8 cellular contexts compared by ENCODE assay signal in the genomic region with DNA sequence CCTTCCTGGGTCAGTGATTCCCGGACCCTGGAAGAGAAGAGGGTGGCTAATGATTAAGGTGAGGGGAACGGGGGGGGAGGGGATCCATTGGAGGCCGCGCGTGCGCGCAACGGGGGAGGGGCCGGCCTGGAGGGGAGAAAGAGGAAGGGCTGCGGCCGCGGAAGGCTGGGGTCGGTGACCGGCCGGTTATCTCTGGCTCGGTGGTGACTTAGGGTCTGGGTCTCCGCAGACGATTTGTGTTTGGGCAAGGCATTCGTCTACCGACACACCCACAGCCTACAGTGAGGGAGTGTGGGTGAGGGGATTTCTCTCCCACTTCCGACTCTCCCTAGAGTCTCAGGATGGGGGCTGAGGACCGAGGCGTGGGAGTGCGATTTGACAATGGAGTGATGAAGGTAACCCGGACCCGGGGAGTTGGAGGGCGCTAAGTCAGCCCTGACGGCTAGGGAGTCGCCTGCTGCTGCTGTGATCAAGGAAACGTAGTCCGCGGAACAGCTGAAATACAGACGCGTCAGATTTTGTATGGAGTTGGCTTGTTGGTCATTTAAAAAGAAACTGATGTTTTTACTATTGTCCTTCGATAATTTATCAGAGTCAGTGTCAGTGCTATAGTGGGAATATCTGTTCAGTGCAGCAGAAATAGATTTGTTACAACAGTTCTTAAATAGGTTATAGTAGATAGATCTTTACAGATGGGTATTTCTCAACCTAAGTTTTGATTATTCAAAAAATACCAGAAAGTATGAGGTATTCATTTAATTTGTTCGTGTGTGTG. TPM values are rescaled to one million over a fixed set of nuclear protein-coding genes. Genes with fewer than 3 reads are reported as not detected.
DNase-seq lines count a peak whose midpoint lies in the region; ATAC-seq and TF ChIP-seq lines count a peak whose summit lies in the region.

No MANE protein-coding gene starts in this region.

- DNase-seq in activated CD8-positive, alpha-beta memory T cell treated with anti-CD3 and anti-CD28 coated beads for 1 hour (ENCODE audit: extremely low read depth in 1 of 2, low read depth in 1 of 2): peak; percentile 16 to 57
- no peak for DNase-seq in activated CD8-positive, alpha-beta memory T cell treated with anti-CD3 and anti-CD28 coated beads for 24 hours
- DNase-seq in NCI-H226 (peak; percentile 57), lung (ENCODE audit: low spot score) (peak; percentile 75)
- peak; percentile 66 to 72 for DNase-seq in activated CD4-positive, alpha-beta T cell treated with anti-CD3 and anti-CD28 coated beads, Interleukin-2, amount 50 U/mL, for 48 hours
- DNase-seq in effector CD4-positive, alpha-beta T cell: peak; percentile 47
- peak; percentile 13 to 50 (median 28) for DNase-seq in stimulated activated CD4-positive, alpha-beta T cell treated with anti-CD3 and anti-CD28 coated beads, TNF-alpha, amount 100 ng/mL, for 48 hours (ENCODE audit: low read depth in 3 of 3)

- peak overlapping the region; percentile 87 for H3K4me3 ChIP-seq in lung

- H3K27me3 ChIP-seq in lung (ENCODE audit: control insufficient read depth, insufficient read depth): no peaks in the 10 kb centered on the region

- WGBS in lung, 2 donors: 0 to 1% methylated on average over 36 of the region's 36 CpGs

- H3K4me1 ChIP-seq in lung (ENCODE audit: control insufficient read depth in 2 of 2, insufficient read depth in 2 of 2, low read length in 2 of 2): peaks cover 3 to 12% of the 10 kb centered on the region in 2 donors

- ATAC-seq in HG02973 (IDR thresholded peaks at IDR 0.05; ENCODE audit: unreplicated experiment) (peak; percentile 37), lung (ENCODE audit: insufficient read depth, low FRiP score) (peak; percentile 81)

- peak overlapping the region; percentile 85 to 98 for H3K27ac ChIP-seq in lung (ENCODE audit: low read depth in 1 of 2, low read length in 1 of 2)

- H3K36me3 ChIP-seq in lung (ENCODE audit: control insufficient read depth in 2 of 2, insufficient read depth in 2 of 2, low read length in 2 of 2): peaks cover 4 to 6% of the 10 kb centered on the region in 2 donors

- no peak for TF ChIP-seq CTCF in lung (IDR thresholded peaks at IDR 0.05; ENCODE audit: control extremely low read depth, extremely low read depth)

- no peaks in the 10 kb centered on the region for H3K9me3 ChIP-seq in lung (ENCODE audit: control insufficient read depth in 2 of 2, insufficient read depth in 1 of 2, low read length in 1 of 2)

RNA-seq across cellular contexts. Expression of a gene that starts 0.7 kb away (rescaled TPM):
- total RNA-seq in lung: 10 to 100 TPM; 28.5 to 52.0 TPM
- 10 to 100 TPM in 1 of 2 donors, 1 to 10 TPM in 1; 8.7 to 10.5 TPM for polyA plus RNA-seq in lung

RNA-seq across cellular contexts. Expression of a gene that starts 54.7 kb away (rescaled TPM):
- total RNA-seq in lung: 100 to 1,000 TPM in 1 of 2 donors, 10 to 100 TPM in 1; 72.7 to 164 TPM
- polyA plus RNA-seq in lung: 10 to 100 TPM; 46.0 to 62.1 TPM
